9 cellular contexts compared by ENCODE assay signal in the genomic region with DNA sequence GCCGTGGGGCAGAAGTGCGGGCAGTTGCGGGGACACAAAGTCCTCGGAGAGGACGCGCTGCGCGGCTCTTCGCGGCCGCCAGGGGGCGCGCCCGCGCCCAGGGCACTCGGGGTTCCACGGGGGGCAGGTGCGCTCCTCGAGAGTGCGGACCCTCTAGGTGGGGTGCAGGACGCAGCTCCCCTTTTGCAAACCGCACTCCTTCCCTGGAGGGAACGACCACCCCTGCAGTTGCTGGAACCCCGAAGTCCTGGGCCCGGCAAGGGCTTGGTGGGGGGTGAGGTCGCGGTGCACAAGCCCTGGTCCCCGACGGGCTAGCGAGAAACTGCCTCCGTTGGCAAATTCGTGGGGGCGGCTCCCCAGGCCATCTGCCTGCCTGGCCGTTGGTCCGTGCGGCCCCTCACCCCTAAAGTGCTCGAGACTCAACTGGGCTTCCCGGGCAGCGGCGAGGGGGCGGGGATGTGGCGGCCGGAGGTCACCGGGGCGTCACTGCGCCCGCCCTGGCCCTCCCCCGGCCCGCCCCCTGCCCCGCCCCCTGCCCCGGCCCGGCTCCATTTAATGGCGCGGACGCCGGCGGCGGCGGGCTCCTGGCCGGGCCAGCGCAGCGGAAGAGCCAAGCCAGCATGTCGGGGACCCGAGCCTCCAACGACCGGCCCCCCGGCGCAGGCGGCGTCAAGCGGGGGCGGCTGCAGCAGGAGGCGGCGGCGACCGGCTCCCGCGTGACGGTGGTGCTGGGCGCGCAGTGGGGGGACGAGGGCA. TPM values are rescaled to one million over a fixed set of nuclear protein-coding genes. Genes with fewer than 3 reads are reported as not detected.
A peak's percentile ranks its signal among the peaks of the same experiment; 100 is the strongest.
DNase-seq lines count a peak whose midpoint lies in the region; ATAC-seq, FAIRE-seq and TF ChIP-seq lines count a peak whose summit lies in the region.
"Had no signal": no experiment of that assay in that cellular context is flagged by ENCODE, and none has a peak within 500 bp of the region (broad histone marks: within the 10 kb centered on the region; RNA-seq: fewer than 3 reads in every experiment).

A gene (plus strand): TSS at position 579 of the 756 bp plus-strand sequence. CDS start 42 bp downstream, at position 621.

- CTCF ChIA-PET in RWPE1 (lab: Yijun Ruan, JAX) = interaction anchor here (0.6 to 4.7 kb wide), 10 partner anchors 9 to 1819 kb away, joined by 3 to 28 read pairs (median 5); no protein-coding TSS in a partner anchor
- CTCF ChIA-PET in activated naive CD4-positive, alpha-beta T cell treated with anti-CD3 and anti-CD28 coated beads, Interleukin-2, amount 10 ng/mL, durations not matched to agents 7 days and 5 days (lab: Charles Lee) = interaction anchor here (1.2 to 1.6 kb wide), 2 partner anchors 26 to 102 kb away, joined by 3 to 4 read pairs; no protein-coding TSS in a partner anchor

- peak; percentile 96 for TF ChIP-seq CTCF in RWPE1 (conservative IDR thresholded peaks at IDR 0.05; ENCODE audit: low read depth)

- peaks cover 6% of the 10 kb centered on the region for H3K36me3 Mint-ChIP-seq in activated naive CD4-positive, alpha-beta T cell treated with anti-CD3 and anti-CD28 coated beads, Interleukin-2, amount 10 ng/mL, durations not matched to agents 7 days and 5 days

- FAIRE-seq in urothelium cell line (lab: Jason Lieb, UNC) = no peak
- FAIRE-seq: A204.1 had no signal

- H3K27ac ChIP-seq in RWPE1 = peak within 1 kb of the TSS; percentile 81

- peaks cover 29% of the 10 kb centered on the region for H3K27me3 Mint-ChIP-seq in activated naive CD4-positive, alpha-beta T cell treated with anti-CD3 and anti-CD28 coated beads, Interleukin-2, amount 10 ng/mL, durations not matched to agents 7 days and 5 days

- peak; percentile 46 for ATAC-seq in HG03095 (IDR thresholded peaks at IDR 0.05; ENCODE audit: unreplicated experiment)

- no peak within 1 kb of the TSS for H3K27ac Mint-ChIP-seq in activated naive CD4-positive, alpha-beta T cell treated with anti-CD3 and anti-CD28 coated beads, Interleukin-2, amount 10 ng/mL, durations not matched to agents 7 days and 5 days

- H3K4me1 Mint-ChIP-seq in activated naive CD4-positive, alpha-beta T cell treated with anti-CD3 and anti-CD28 coated beads, Interleukin-2, amount 10 ng/mL, durations not matched to agents 7 days and 5 days = no peaks in the 10 kb centered on the region

- intact Hi-C loops in cardiac septum (cut with DNase I) = loop anchor here (10.0 kb wide), 1 partner anchor 139 kb away; no protein-coding TSS in a partner anchor
- intact Hi-C loops in posterior cingulate gyrus (cut with DNase I) = no loop called here

- DNase-seq in DMS 273 (lab: John Stamatoyannopoulos, UW; ENCODE audit: unreplicated experiment) (peak; percentile 77), DMS 273 treated with DMSO at 0.1 percent for 48 hours (lab: John Stamatoyannopoulos, UW) (no peak), RWPE1 (ENCODE audit: low spot score) (peak; percentile 67), cardiac septum (ENCODE audit: low spot score) (peak; percentile 89), posterior cingulate gyrus (peak in 6 of 10 donors; percentile 33 to 94 (median 48)), urothelium cell line (ENCODE audit: low spot score) (peak; percentile 68)
- DNase-seq in activated naive CD4-positive, alpha-beta T cell treated with anti-CD3 and anti-CD28 coated beads, Interleukin-2, amount 10 ng/mL, durations not matched to agents 7 days and 5 days = peak; percentile 79

- H3K9me3 Mint-ChIP-seq in activated naive CD4-positive, alpha-beta T cell treated with anti-CD3 and anti-CD28 coated beads, Interleukin-2, amount 10 ng/mL, durations not matched to agents 7 days and 5 days = no peaks in the 10 kb centered on the region

- POLR2A ChIA-PET in RWPE1 (lab: Yijun Ruan, JAX; ENCODE audit: low non-redundant PET) = interaction anchor here (0.6 kb wide), 1 partner anchor 27 kb away, joined by 3 read pairs; no protein-coding TSS in a partner anchor

- peak within 1 kb of the TSS; percentile 41 for H3K4me3 Mint-ChIP-seq in activated naive CD4-positive, alpha-beta T cell treated with anti-CD3 and anti-CD28 coated beads, Interleukin-2, amount 10 ng/mL, durations not matched to agents 7 days and 5 days

RNA-seq across cellular contexts. Expression of the gene that starts here (rescaled TPM):
- 114 TPM for total RNA-seq in cardiac septum
